Comparison of ENCODE assay signal across 9 cellular contexts in the genomic region with DNA sequence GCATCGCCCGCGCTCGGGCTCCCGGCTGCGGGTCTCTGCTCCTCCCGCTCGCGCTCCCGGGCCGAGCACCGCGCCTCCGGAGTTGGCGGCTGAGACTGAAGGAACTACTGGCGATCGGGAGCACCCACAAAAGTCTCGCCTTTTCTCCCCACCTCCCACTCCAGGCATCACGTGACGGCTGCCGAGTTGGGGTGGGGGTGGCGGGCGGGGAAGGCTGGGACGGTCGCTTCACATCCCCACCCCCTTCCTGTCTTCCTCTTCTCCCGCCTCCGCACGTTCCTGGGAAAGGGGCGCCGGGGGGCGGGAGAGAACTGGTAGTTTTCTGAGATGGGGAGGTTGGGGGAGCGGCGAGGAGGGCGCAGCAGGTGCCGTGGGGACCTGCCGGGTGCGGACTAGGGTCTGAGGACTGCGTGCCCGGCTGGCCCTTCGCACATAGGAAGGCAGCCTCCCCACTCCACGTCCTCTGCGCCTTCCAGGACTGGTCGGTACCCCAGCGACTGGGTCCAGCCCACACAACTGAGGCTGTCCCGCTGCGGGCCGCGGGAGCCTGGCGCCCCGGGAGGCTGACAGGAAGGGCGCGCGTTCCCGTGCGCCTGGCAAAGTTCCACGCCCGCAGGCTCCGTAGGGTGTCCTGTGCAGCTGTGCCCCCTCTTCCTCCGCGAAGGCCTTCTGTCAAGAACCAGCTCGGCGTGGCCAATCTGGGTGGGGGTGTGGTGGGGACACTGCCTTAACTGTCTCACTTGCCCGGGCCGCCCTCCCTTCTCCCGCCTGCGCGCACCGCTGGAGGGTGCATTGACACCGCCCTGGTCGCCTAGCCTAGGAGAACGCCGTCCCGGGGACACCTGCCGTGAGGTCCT. TPM values are rescaled to one million over a fixed set of nuclear protein-coding genes. Genes with fewer than 3 reads are reported as not detected.
DNase-seq lines count a peak whose midpoint lies in the region; ATAC-seq and TF ChIP-seq lines count a peak whose summit lies in the region.
"Had no signal": no experiment of that assay in that cellular context is flagged by ENCODE, and none has a peak within 500 bp of the region (broad histone marks: within the 10 kb centered on the region; RNA-seq: fewer than 3 reads in every experiment).

Gene LYPD1 (minus strand): TSS at position 102 of the 857 bp plus-strand sequence. CDS start 273 bp downstream, outside the sequence.

- peaks cover 42% of the 10 kb centered on the region for H3K27me3 Mint-ChIP-seq in T-helper 17 cell

- H3K9me3 ChIP-seq in mucosa of rectum (ENCODE audit: control insufficient read depth in 2 of 2, low read length in 2 of 2) (no peaks in the 10 kb centered on the region), T-helper 17 cell (ENCODE audit: control insufficient read depth, low read length, poor library complexity, severe bottlenecking) (no peaks in the 10 kb centered on the region)

- no peak within 1 kb of the TSS for H3K27ac ChIP-seq in mucosa of rectum (ENCODE audit: low read depth in 2 of 2, low read length in 2 of 2)

- H3K4me1 Mint-ChIP-seq in T-helper 17 cell = peaks cover 2% of the 10 kb centered on the region
- H3K4me1 Mint-ChIP-seq: central memory CD8-positive, alpha-beta T cell had no signal

- no peak for TF ChIP-seq CTCF in epithelial cell of esophagus (IDR thresholded peaks at IDR 0.05; ENCODE audit: insufficient read depth, low read depth, low read length, missing control alignments)

- H3K4me3 ChIP-seq in epithelial cell of esophagus (ENCODE audit: low read length) (peak within 1 kb of the TSS; percentile 22), mucosa of rectum (ENCODE audit: low read length in 2 of 2) (peak within 1 kb of the TSS; percentile 35 to 42)

- H3K27me3 ChIP-seq in mucosa of rectum (ENCODE audit: control insufficient read depth in 2 of 2, insufficient read depth in 2 of 2, low read length in 2 of 2) = peaks cover 18 to 36% of the 10 kb centered on the region in 2 donors

- H3K27ac Mint-ChIP-seq in T-helper 17 cell = no peak within 1 kb of the TSS

- no peak for ATAC-seq in HG03521 (IDR thresholded peaks at IDR 0.05; ENCODE audit: unreplicated experiment)
- no peak for ATAC-seq in GM21381 (IDR thresholded peaks at IDR 0.05; ENCODE audit: unreplicated experiment)
- no peak for ATAC-seq in T-helper 17 cell

- no peaks in the 10 kb centered on the region for H3K36me3 Mint-ChIP-seq in T-helper 17 cell (ENCODE audit: low read depth)

- H3K4me1 ChIP-seq in mucosa of rectum (ENCODE audit: control insufficient read depth in 2 of 2, insufficient read depth in 2 of 2, low read length in 2 of 2) = peaks cover 8% of the 10 kb centered on the region in 2 donors

- DNase-seq in C1 segment of cervical spinal cord (lab: John Stamatoyannopoulos, UW) = peak in 9 of 14 donors; percentile 10 to 68 (median 48)
- peak; percentile 76 for DNase-seq in NCI-H2227 (lab: John Stamatoyannopoulos, UW; ENCODE audit: unreplicated experiment)
- peak; percentile 15 for DNase-seq in epithelial cell of esophagus (ENCODE audit: low read depth)
- no peak for DNase-seq in SIG-M5 (lab: John Stamatoyannopoulos, UW)
- DNase-seq in T-helper 17 cell = no peak

- no peak within 1 kb of the TSS for H3K4me3 Mint-ChIP-seq in T-helper 17 cell
- H3K4me3 Mint-ChIP-seq: central memory CD8-positive, alpha-beta T cell had no signal

- H3K9ac ChIP-seq in mucosa of rectum (ENCODE audit: low read depth in 1 of 2, low read length in 2 of 2) = no peak within 1 kb of the TSS

- no peaks in the 10 kb centered on the region for H3K36me3 ChIP-seq in mucosa of rectum (ENCODE audit: control insufficient read depth in 2 of 2, insufficient read depth in 2 of 2, low read length in 2 of 2)

RNA-seq across cellular contexts. Expression of gene LYPD1, which starts in this region (rescaled TPM):
- not detected for total RNA-seq in T-helper 17 cell

Comparison
In these comparisons a context has a peak if more than half of its experiments do, and no peak if none do; other contexts are left out.
1. DNase-seq: peak in C1 segment of cervical spinal cord (9 of 14), NCI-H2227 (single experiment) and epithelial cell of esophagus (single experiment); none in SIG-M5 (single experiment) and T-helper 17 cell (0 of 3).